ENCODE assay signal across 9 cellular contexts in genomic region chr3:29283739-29284138, GRCh38. TPM values are rescaled to one million over a fixed set of nuclear protein-coding genes. Genes with fewer than 3 reads are reported as not detected.
DNase-seq lines count a peak whose midpoint lies in the region; ATAC-seq and TF ChIP-seq lines count a peak whose summit lies in the region.
"Had no signal": no experiment of that assay in that cellular context is flagged by ENCODE, and none has a peak within 500 bp of the region (broad histone marks: within the 10 kb centered on the region; RNA-seq: fewer than 3 reads in every experiment).

No MANE protein-coding gene starts in this region.

- H3K9ac ChIP-seq in mesendoderm (ENCODE audit: low read length), result no peak overlapping the region

- no peak overlapping the region for H3K23ac ChIP-seq in mesendoderm (ENCODE audit: low read length)

- H4K5ac ChIP-seq in mesendoderm (ENCODE audit: low read length), result no peak overlapping the region

- H3K79me2 ChIP-seq in mesendoderm (ENCODE audit: control insufficient read depth, insufficient read depth, low read length), result no peaks in the 10 kb centered on the region

- no peak overlapping the region for H2AK5ac ChIP-seq in mesendoderm (ENCODE audit: low read length)

- H3K9me3 ChIP-seq in left ventricle myocardium inferior (replicated peaks), result no peaks in the 10 kb centered on the region
- no peaks in the 10 kb centered on the region for H3K9me3 ChIP-seq in upper lobe of right lung

- no peak overlapping the region for H3K56ac ChIP-seq in mesendoderm (ENCODE audit: low read length)

- no peaks in the 10 kb centered on the region for H3K79me1 ChIP-seq in mesendoderm (ENCODE audit: low read length)

- ATAC-seq in left cardiac atrium (no peak), upper lobe of right lung (no peak), GM21390 (IDR thresholded peaks at IDR 0.05; ENCODE audit: unreplicated experiment) (no peak)

- H3K18ac ChIP-seq in mesendoderm (ENCODE audit: low read length), result no peak overlapping the region

- H2BK5ac ChIP-seq in mesendoderm (ENCODE audit: low read length), result no peak overlapping the region

- no peaks in the 10 kb centered on the region for H3K36me3 ChIP-seq in left ventricle myocardium inferior
- no peaks in the 10 kb centered on the region for H3K36me3 ChIP-seq in brain microvascular endothelial cell (replicated peaks)
- no peaks in the 10 kb centered on the region for H3K36me3 ChIP-seq in mesendoderm (ENCODE audit: control insufficient read depth, insufficient read depth, low read length)
- H3K36me3 ChIP-seq in upper lobe of right lung, result no peaks in the 10 kb centered on the region

- H2BK120ac ChIP-seq in mesendoderm (ENCODE audit: low read depth, low read length), result no peak overlapping the region

- intact Hi-C loops in left ventricle myocardium inferior (cut with micrococcal nuclease) (loop anchor here (5.0 to 10.0 kb wide), 2 partner anchors 231 to 474 kb away; no protein-coding TSS in a partner anchor), left cardiac atrium (cut with DNase I) (loop anchor here in 1 of 2 donors (5.0 to 10.0 kb wide), 4 partner anchors 49 to 479 kb away; no protein-coding TSS in a partner anchor), upper lobe of right lung (cut with DNase I) (no loop called here)

- H3K27me3 ChIP-seq in left ventricle myocardium inferior (ENCODE audit: low read depth) (no peaks in the 10 kb centered on the region), brain microvascular endothelial cell (replicated peaks) (no peaks in the 10 kb centered on the region), mesendoderm (ENCODE audit: insufficient read depth, low read length, poor library complexity) (no peaks in the 10 kb centered on the region), upper lobe of right lung (no peaks in the 10 kb centered on the region)

- DNase-seq in left ventricle myocardium inferior (no peak), left cardiac atrium (no peak), brain microvascular endothelial cell (no peak), mesendoderm (no peak), upper lobe of right lung (no peak), DMS153 treated with DMSO at 0.1 percent for 48 hours (lab: John Stamatoyannopoulos, UW; ENCODE audit: unreplicated experiment) (no peak), retina (no peak)
- DNase-seq: Calu3 had no signal

- H3K27ac ChIP-seq in left ventricle myocardium inferior (replicated peaks) (peak overlapping the region; percentile 94), brain microvascular endothelial cell (peak overlapping the region; percentile 93), mesendoderm (ENCODE audit: low read depth, low read length) (no peak overlapping the region), upper lobe of right lung (peak overlapping the region; percentile 84)

- H4K8ac ChIP-seq in mesendoderm (ENCODE audit: low read depth, low read length), result no peak overlapping the region

- H3K4me1 ChIP-seq in left ventricle myocardium inferior (peaks cover 78% of the 10 kb centered on the region), mesendoderm (ENCODE audit: control insufficient read depth, low read depth, low read length) (peaks cover 6% of the 10 kb centered on the region), upper lobe of right lung (no peaks in the 10 kb centered on the region)

- H3K4ac ChIP-seq in mesendoderm (ENCODE audit: low read depth, low read length), result no peak overlapping the region

- TF ChIP-seq CTCF in left ventricle myocardium inferior (IDR thresholded peaks at IDR 0.05; ENCODE audit: borderline replicate concordance), result no peak
- no peak for TF ChIP-seq CTCF in brain microvascular endothelial cell (IDR thresholded peaks at IDR 0.05; ENCODE audit: low read depth, low read length, missing control alignments)
- TF ChIP-seq CTCF in upper lobe of right lung (IDR thresholded peaks at IDR 0.05), result no peak

- in situ Hi-C loops in brain microvascular endothelial cell (cut with HindIII; ENCODE audit: low pct_ligation_motif_present, low sequenced_read_pairs), result loop anchor here (25.0 kb wide), 1 partner anchor 479 kb away; no protein-coding TSS in a partner anchor

- H2BK15ac ChIP-seq in mesendoderm (replicated peaks; ENCODE audit: low read depth), result peak overlapping the region; percentile 13

- peak overlapping the region; percentile 80 for H3K4me3 ChIP-seq in left ventricle myocardium inferior
- peak overlapping the region; percentile 78 for H3K4me3 ChIP-seq in brain microvascular endothelial cell (ENCODE audit: low read depth, low read length)
- no peak overlapping the region for H3K4me3 ChIP-seq in mesendoderm (ENCODE audit: low read length)
- H3K4me3 ChIP-seq in upper lobe of right lung, result peak overlapping the region; percentile 66

- no peak overlapping the region for H3K4me2 ChIP-seq in mesendoderm (ENCODE audit: low read length)

RNA-seq across cellular contexts. Expression of gene RBMS3, which starts 2.9 kb away (rescaled TPM):
- total RNA-seq in left ventricle myocardium inferior (25.3 TPM), left cardiac atrium (10 to 100 TPM; 40.7 to 53.2 TPM), upper lobe of right lung (85.9 TPM)
- polyA plus RNA-seq in mesendoderm (2013, experiment 1 of 2), result 5.5 TPM
- 5.1 TPM for polyA plus RNA-seq in mesendoderm (2013, experiment 2 of 2)
